In genomic region chr10:110456046-110456445, GRCh38 we compare ENCODE assay signal across 12 cellular contexts. TPM values are rescaled to one million over a fixed set of nuclear protein-coding genes. Genes with fewer than 3 reads are reported as not detected.
DNase-seq lines count a peak whose midpoint lies in the region; ATAC-seq, FAIRE-seq and TF ChIP-seq lines count a peak whose summit lies in the region.
"Had no signal": no experiment of that assay in that cellular context is flagged by ENCODE, and none has a peak within 500 bp of the region (broad histone marks: within the 10 kb centered on the region; RNA-seq: fewer than 3 reads in every experiment).

No MANE protein-coding gene starts in this region.

- H3K4me3 ChIP-seq in right lobe of liver (no peak overlapping the region), HepG2 (replicated peaks in 1 of 3; ENCODE audit: insufficient read depth in 1 of 3, low read depth in 2 of 3, low read length in 3 of 3) (no peak overlapping the region), SJCRH30 (no peak overlapping the region), mucosa of descending colon (no peak overlapping the region)

- no TSS peak for BruUV-seq in HepG2 (replicated peaks; lab: Mats Ljungman, UMichigan)

- peak overlapping the region; percentile 18 to 71 (median 63) for H3K27ac ChIP-seq in right lobe of liver
- H3K27ac ChIP-seq in HepG2 (ENCODE audit: extremely low read length, insufficient read depth, low read length) = no peak overlapping the region
- no peak overlapping the region for H3K27ac ChIP-seq in SJCRH30

- no peak for TF ChIP-seq RAD21 in HepG2 (CRISPR knock-in tag; IDR thresholded peaks at IDR 0.05)

- no peak overlapping the region for H2AFZ ChIP-seq in HepG2 (ENCODE audit: low read length)

- H3K79me2 ChIP-seq in HepG2 (ENCODE audit: insufficient read depth, low read length) = no peaks in the 10 kb centered on the region

- no peak overlapping the region for H3K4me2 ChIP-seq in HepG2 (ENCODE audit: low read depth, low read length)

- CTCF ChIA-PET in HepG2 (lab: Yijun Ruan, JAX; ENCODE audit: low intra/inter-chr PET ratio, low total read pairs) = no interaction called here

- ATAC-seq in right lobe of liver (peak in 3 of 4 donors; percentile 1 to 16 (median 2)), HepG2 (no peak), mucosa of descending colon (peak; percentile 53)

- in situ Hi-C loops in HepG2 (cut with HindIII; ENCODE audit: extremely low pct_ligation_motif_present, low pct_unique_long_range_greater_than_20kb) (no loop called here), GM13976 (cut with MboI; ENCODE audit: low sequenced_read_pairs, unreplicated experiment) (no loop called here)

- no peak for TF ChIP-seq EP300 in HepG2 (IDR thresholded peaks at IDR 0.05; ENCODE audit: low read depth in 2 of 2, low read length in 2 of 2)
- TF ChIP-seq EP300 in HepG2 (CRISPR knock-in tag; IDR thresholded peaks at IDR 0.05; ENCODE audit: borderline replicate concordance) = no peak

- 13% methylated on average over 1 of the region's 1 CpG for WGBS in right lobe of liver (ENCODE audit: insufficient coverage, low coverage, low lambda C conversion rate, missing lambda C conversion rate)
- 33% methylated on average over 1 of the region's 1 CpG for WGBS in HepG2 (ENCODE audit: low lambda C conversion rate)

- TF ChIP-seq CTCF in right lobe of liver (IDR thresholded peaks at IDR 0.05) (no peak), HepG2 (CRISPR knock-in tag; IDR thresholded peaks at IDR 0.05) (no peak), mucosa of descending colon (IDR thresholded peaks at IDR 0.05) (no peak), GM13976 (IDR thresholded peaks at IDR 0.05; ENCODE audit: borderline replicate concordance, control extremely low read depth, extremely low read depth, insufficient read depth, missing control alignments) (no peak)

- H3K36me3 ChIP-seq in right lobe of liver (no peaks in the 10 kb centered on the region), HepG2 (replicated peaks in 1 of 2; ENCODE audit: control insufficient read depth in 1 of 2, insufficient read depth in 2 of 2, low read length in 2 of 2) (no peaks in the 10 kb centered on the region), SJCRH30 (no peaks in the 10 kb centered on the region), mucosa of descending colon (ENCODE audit: low read depth) (no peaks in the 10 kb centered on the region)
- H3K36me3 ChIP-seq: BE2C had no signal

- POLR2A ChIA-PET in HepG2 (lab: Yijun Ruan, JAX) = no interaction called here

- intact Hi-C loops in right lobe of liver (cut with DNase I) = no loop called here
- intact Hi-C loops in HepG2 (cut with micrococcal nuclease; ENCODE audit: unreplicated experiment) = no loop called here
- intact Hi-C loops in mucosa of descending colon (cut with DNase I, micrococcal nuclease) = no loop called here

- H3K9ac ChIP-seq in HepG2 (ENCODE audit: insufficient read depth, low read depth, low read length) = no peak overlapping the region

- TF ChIP-seq POLR2A in right lobe of liver (IDR thresholded peaks at IDR 0.05) = no peak
- no peak for TF ChIP-seq POLR2A in HepG2 (IDR thresholded peaks at IDR 0.05; ENCODE audit: insufficient read depth in 1 of 2, low read depth in 2 of 2, low read length in 2 of 2)

- H4K20me1 ChIP-seq in HepG2 (ENCODE audit: insufficient read depth, low read length) = no peaks in the 10 kb centered on the region

- no peak for FAIRE-seq in HepG2 (lab: Jason Lieb, UNC)

- H3K9me3 ChIP-seq in right lobe of liver (no peaks in the 10 kb centered on the region), HepG2 (ENCODE audit: low read length) (no peaks in the 10 kb centered on the region), SJCRH30 (replicated peaks) (no peaks in the 10 kb centered on the region), mucosa of descending colon (no peaks in the 10 kb centered on the region)
- H3K9me3 ChIP-seq: BE2C had no signal

- H3K4me1 ChIP-seq in right lobe of liver = peaks cover 0 to 22% (median 3%) of the 10 kb centered on the region in 4 donors
- peaks cover 23% of the 10 kb centered on the region for H3K4me1 ChIP-seq in HepG2 (ENCODE audit: insufficient read depth, low read length)
- H3K4me1 ChIP-seq in SJCRH30 = peaks cover 37% of the 10 kb centered on the region
- no peaks in the 10 kb centered on the region for H3K4me1 ChIP-seq in mucosa of descending colon (ENCODE audit: low read depth)

- DNase-seq in right lobe of liver (no peak), HepG2 (ENCODE audit: low spot score) (no peak), SJCRH30 (peak; percentile 79 to 86), mucosa of descending colon (peak in 2 of 3 donors; percentile 42 to 46), iPS-NIHi11 (ENCODE audit: low spot score) (no peak), GM13976 (ENCODE audit: low spot score) (no peak), HK-2 (ENCODE audit: unreplicated experiment) (no peak), DMS79 (lab: John Stamatoyannopoulos, UW) (no peak)
- DNase-seq: activated gamma-delta T cell, BE2C, NCI-H187, SIG-M5 had no signal

- no peaks in the 10 kb centered on the region for H3K27me3 ChIP-seq in right lobe of liver
- H3K27me3 ChIP-seq in HepG2 (ENCODE audit: control insufficient read depth in 1 of 2, insufficient read depth in 2 of 2, low read length in 2 of 2) = peaks cover 0 to 13% of the 10 kb centered on the region in 2 experiments; a peak in 3 of 5 replicates
- no peaks in the 10 kb centered on the region for H3K27me3 ChIP-seq in SJCRH30
- H3K27me3 ChIP-seq: BE2C had no signal

TF ChIP-seq in HepG2, 621 proteins besides CTCF, POLR2A, EP300 and RAD21:
- TF ChIP-seq ZXDC (CRISPR knock-in tag; IDR thresholded peaks at IDR 0.05) = no peak

RNA-seq across cellular contexts. Expression of gene DUSP5, which starts 41.7 kb away (rescaled TPM):
- total RNA-seq in right lobe of liver (10 to 100 TPM in 3 of 6 experiments, 1 to 10 TPM in 3; 2.3 to 47.7 (median 10.8) TPM), HepG2 (2016; rRNA removed; fragmentation: Illumina TruSeq; extraction: Trizol) (1.4 and 1.5 TPM in 2 replicates), mucosa of descending colon (10 to 100 TPM; 21.5 to 40.1 (median 23.9) TPM)
- total RNA-seq in HepG2 (2016; cell fraction: cytosol; rRNA removed; fragmentation: Illumina TruSeq; extraction: Trizol; ENCODE audit: low read depth) = 0.35 and 0.71 TPM in 2 replicates
- 1.2 and 1.5 TPM in 2 replicates for total RNA-seq in HepG2 (2016; cell fraction: insoluble cytoplasmic fraction; rRNA removed; fragmentation: Illumina TruSeq; extraction: Trizol)
- 1.7 and 2.0 TPM in 2 replicates for total RNA-seq in HepG2 (2016; cell fraction: membrane; rRNA removed; fragmentation: Illumina TruSeq; extraction: Trizol)
- 0.88 and 0.99 TPM in 2 replicates for total RNA-seq in HepG2 (2016; cell fraction: nucleus; rRNA removed; fragmentation: Illumina TruSeq; extraction: Trizol)
- polyA plus RNA-seq in HepG2 (2011; rRNA removed) = 3.7 and 5.8 TPM in 2 replicates
- polyA plus RNA-seq in HepG2 (2011; cell fraction: cytosol; rRNA removed) = 6.6 and 7.0 TPM in 2 replicates
- polyA plus RNA-seq in HepG2 (2011; cell fraction: nucleus; rRNA removed) = 4.5 and 4.8 TPM in 2 replicates
- 2.3 and 5.4 TPM in 2 replicates for polyA plus RNA-seq in HepG2 (2012)
- 0.44 and 0.53 TPM in 2 replicates for polyA plus RNA-seq in HepG2 (2016; cell fraction: cytosol; fragmentation: Illumina TruSeq; extraction: Trizol; ENCODE audit: low read depth)
- 1.4 and 1.6 TPM in 2 replicates for polyA plus RNA-seq in HepG2 (2016; cell fraction: insoluble cytoplasmic fraction; fragmentation: Illumina TruSeq; extraction: Trizol; ENCODE audit: low read depth)
- polyA plus RNA-seq in HepG2 (2016; cell fraction: membrane; fragmentation: Illumina TruSeq; extraction: Trizol; ENCODE audit: low read depth) = 1.2 and 1.7 TPM in 2 replicates
- 0.82 and 1.5 TPM in 2 replicates for polyA plus RNA-seq in HepG2 (2016; cell fraction: nucleus; fragmentation: Illumina TruSeq; extraction: Trizol; ENCODE audit: insufficient read depth, low read depth)
- 26.8 and 47.7 TPM in 2 replicates for polyA minus RNA-seq in HepG2 (2011; rRNA and poly(A)+ RNA removed; ENCODE audit: low replicate concordance)
- 12.5 and 15.5 TPM in 2 replicates for polyA minus RNA-seq in HepG2 (2011; cell fraction: cytosol; rRNA and poly(A)+ RNA removed)
- 4.5 and 6.5 TPM in 2 replicates for polyA minus RNA-seq in HepG2 (2011; cell fraction: nucleus; rRNA and poly(A)+ RNA removed)
- total RNA-seq in SJCRH30 (2014; rRNA removed; shearing (Covaris generic)) = 5.3 and 6.0 TPM in 2 replicates

Comparison
In these comparisons a context has a peak if more than half of its experiments do, and no peak if none do; other contexts are left out.
1. H3K27ac ChIP-seq: peak in right lobe of liver (3 of 3); none in HepG2 (single experiment) and SJCRH30 (single experiment).
2. DNase-seq: peak in SJCRH30 (2 of 2) and mucosa of descending colon (2 of 3); none in right lobe of liver (0 of 3), HepG2 (single experiment), iPS-NIHi11 (single experiment), GM13976 (single experiment), HK-2 (single experiment) and DMS79 (single experiment).